Comparison of ENCODE assay signal across 20 cellular contexts in genomic region chr1:209775634-209776033, GRCh38. TPM values are rescaled to one million over a fixed set of nuclear protein-coding genes. Genes with fewer than 3 reads are reported as not detected.
DNase-seq lines count a peak whose midpoint lies in the region; ATAC-seq and TF ChIP-seq lines count a peak whose summit lies in the region.
"Had no signal": no experiment of that assay in that cellular context is flagged by ENCODE, and none has a peak within 500 bp of the region (broad histone marks: within the 10 kb centered on the region; RNA-seq: fewer than 3 reads in every experiment).

No MANE protein-coding gene starts in this region.

- H2AFZ ChIP-seq in OCI-LY3 (ENCODE audit: low read depth, low read length), result no peak overlapping the region
- H2AFZ ChIP-seq: neural progenitor cell had no signal

- peak overlapping the region; percentile 63 for H3K4me2 ChIP-seq in DOHH2 (ENCODE audit: low read length)
- peak overlapping the region; percentile 73 for H3K4me2 ChIP-seq in OCI-LY3 (ENCODE audit: low read length)
- H3K4me2 ChIP-seq: neural progenitor cell had no signal

- H3K36me3 ChIP-seq in CD4-positive, CD25-positive, alpha-beta regulatory T cell (ENCODE audit: control insufficient read depth, insufficient read depth, low read length), result peaks cover 84% of the 10 kb centered on the region
- H3K36me3 ChIP-seq in DOHH2 (ENCODE audit: control insufficient read depth, low read length) (peaks cover 19% of the 10 kb centered on the region), OCI-LY3 (replicated peaks; ENCODE audit: low read depth, low read length) (peaks cover 25% of the 10 kb centered on the region)
- H3K36me3 ChIP-seq: neural progenitor cell had no signal

- intact Hi-C loops in dendritic cell treated with granulocyte-macrophage colony-stimulating factor and Interleukin-4, amounts not matched to agents 40 ng/mL and 50 ng/mL, for 4 days (cut with micrococcal nuclease), result no loop called here
- intact Hi-C loops in dorsolateral prefrontal cortex (cut with DNase I), result no loop called here

- H3K4me3 ChIP-seq in CD4-positive, CD25-positive, alpha-beta regulatory T cell (ENCODE audit: low read depth, low read length), result no peak overlapping the region
- H3K4me3 ChIP-seq in DOHH2 (ENCODE audit: low read length) (peak overlapping the region; percentile 34; the same call in 1 of the 2 replicates), OCI-LY3 (ENCODE audit: low read length) (peak overlapping the region; percentile 38), dorsolateral prefrontal cortex (no peak overlapping the region)
- H3K4me3 ChIP-seq: neural progenitor cell, skin epidermis had no signal

- peaks cover 23 to 37% (median 33%) of the 10 kb centered on the region in 4 donors for H3K4me1 Mint-ChIP-seq in CD4-positive, CD25-positive, alpha-beta regulatory T cell
- H3K4me1 Mint-ChIP-seq in dendritic cell treated with granulocyte-macrophage colony-stimulating factor and Interleukin-4, amounts not matched to agents 40 ng/mL and 50 ng/mL, for 4 days (ENCODE audit: low read depth), result peaks cover 38% of the 10 kb centered on the region
- H3K4me1 Mint-ChIP-seq: endodermal cell, neural progenitor cell had no signal

- no peaks in the 10 kb centered on the region for H3K9me3 ChIP-seq in CD4-positive, CD25-positive, alpha-beta regulatory T cell (ENCODE audit: control insufficient read depth in 2 of 2, low read length in 2 of 2)
- H3K9me3 ChIP-seq in DOHH2 (ENCODE audit: control insufficient read depth, insufficient read depth, low read length) (peaks cover 6% of the 10 kb centered on the region; the same call in 1 of the 2 replicates), OCI-LY3 (ENCODE audit: insufficient read depth, low read length) (no peaks in the 10 kb centered on the region)

- H3F3A ChIP-seq in DOHH2 (ENCODE audit: control insufficient read depth, insufficient read depth), result 0 out of 2 replicates have a peak, but pooled peaks cover 2% of the 10 kb centered on the region

- H4K20me1 ChIP-seq in DOHH2 (ENCODE audit: control insufficient read depth, insufficient read depth, low read depth, low read length), result no peaks in the 10 kb centered on the region
- no peaks in the 10 kb centered on the region for H4K20me1 ChIP-seq in OCI-LY3 (ENCODE audit: insufficient read depth, low read length)

- DNase-seq in CD4-positive, CD25-positive, alpha-beta regulatory T cell, result no peak
- DNase-seq in SKM-1 (lab: John Stamatoyannopoulos, UW; ENCODE audit: unreplicated experiment) (no peak), dorsolateral prefrontal cortex (no peak), erythroblast (lab: John Stamatoyannopoulos, UW) (no peak)
- DNase-seq: activated gamma-delta T cell treated with Interleukin-2 at 50 U/mL for 16 hours; endodermal cell; KG1; midbrain; NCI-H1930; NCI-H510A; stimulated activated CD4-positive, alpha-beta T cell treated with anti-CD3 and anti-CD28 coated beads, Interleukin-4, amount 100 ng/mL, for 1 hour had no signal

- peak overlapping the region; percentile 10 to 76 (median 21) for H3K27ac Mint-ChIP-seq in CD4-positive, CD25-positive, alpha-beta regulatory T cell
- H3K27ac Mint-ChIP-seq in dendritic cell treated with granulocyte-macrophage colony-stimulating factor and Interleukin-4, amounts not matched to agents 40 ng/mL and 50 ng/mL, for 4 days, result peak overlapping the region; percentile 74
- H3K27ac Mint-ChIP-seq: endodermal cell, neural progenitor cell had no signal

- H3K27me3 Mint-ChIP-seq in CD4-positive, CD25-positive, alpha-beta regulatory T cell, result no peaks in the 10 kb centered on the region
- no peaks in the 10 kb centered on the region for H3K27me3 Mint-ChIP-seq in dendritic cell treated with granulocyte-macrophage colony-stimulating factor and Interleukin-4, amounts not matched to agents 40 ng/mL and 50 ng/mL, for 4 days

- no peaks in the 10 kb centered on the region for H3K79me2 ChIP-seq in DOHH2 (ENCODE audit: control insufficient read depth, low read length)
- H3K79me2 ChIP-seq in OCI-LY3 (ENCODE audit: low read length), result no peaks in the 10 kb centered on the region

- TF ChIP-seq CTCF in DOHH2 (IDR thresholded peaks at IDR 0.05; ENCODE audit: low read depth, low read length, poor library complexity, severe bottlenecking) (no peak), OCI-LY3 (IDR thresholded peaks at IDR 0.05; ENCODE audit: low read depth, low read length) (no peak), dorsolateral prefrontal cortex (IDR thresholded peaks at IDR 0.05 in 54 of 56, conservative IDR thresholded peaks at IDR 0.05 in 2 of 56; ENCODE audit: low read depth in 1 of 56, partially characterized antibody in 56 of 56) (no peak)

- H3K27ac ChIP-seq in CD4-positive, CD25-positive, alpha-beta regulatory T cell (ENCODE audit: insufficient read depth, low read length, poor library complexity, severe bottlenecking), result no peak overlapping the region
- H3K27ac ChIP-seq in DOHH2 (ENCODE audit: low read depth, low read length), result no peak overlapping the region
- H3K27ac ChIP-seq in OCI-LY3 (ENCODE audit: low read length), result peak overlapping the region; percentile 71
- peak overlapping the region in 1 of 59 donors; percentile 24 for H3K27ac ChIP-seq in dorsolateral prefrontal cortex
- H3K27ac ChIP-seq: neural progenitor cell had no signal

- H3K9me3 Mint-ChIP-seq in CD4-positive, CD25-positive, alpha-beta regulatory T cell, result no peaks in the 10 kb centered on the region
- no peaks in the 10 kb centered on the region for H3K9me3 Mint-ChIP-seq in dendritic cell treated with granulocyte-macrophage colony-stimulating factor and Interleukin-4, amounts not matched to agents 40 ng/mL and 50 ng/mL, for 4 days
- H3K9me3 Mint-ChIP-seq: endodermal cell, neural progenitor cell had no signal

- TF ChIP-seq POLR2A in erythroblast (IDR thresholded peaks at IDR 0.05; ENCODE audit: low read length), result no peak

- H3K9ac ChIP-seq in OCI-LY3 (ENCODE audit: low read length), result peak overlapping the region; percentile 22; the same call in 1 of the 2 replicates
- H3K9ac ChIP-seq: neural progenitor cell had no signal

- H3K9me2 ChIP-seq in DOHH2 (replicated peaks; ENCODE audit: control insufficient read depth, low read length), result no peaks in the 10 kb centered on the region

- peak overlapping the region in 1 of 4 donors; percentile 40 for H3K4me3 Mint-ChIP-seq in CD4-positive, CD25-positive, alpha-beta regulatory T cell
- no peak overlapping the region for H3K4me3 Mint-ChIP-seq in dendritic cell treated with granulocyte-macrophage colony-stimulating factor and Interleukin-4, amounts not matched to agents 40 ng/mL and 50 ng/mL, for 4 days
- H3K4me3 Mint-ChIP-seq: endodermal cell, neural progenitor cell had no signal

- no peak for ATAC-seq in CD4-positive, CD25-positive, alpha-beta regulatory T cell (ENCODE audit: low read depth in 2 of 2)
- no peak for ATAC-seq in HG03135 (IDR thresholded peaks at IDR 0.05; ENCODE audit: unreplicated experiment)
- ATAC-seq: left lobe of liver had no signal

- H3K36me3 Mint-ChIP-seq in CD4-positive, CD25-positive, alpha-beta regulatory T cell, result peaks cover 53% of the 10 kb centered on the region
- H3K36me3 Mint-ChIP-seq in dendritic cell treated with granulocyte-macrophage colony-stimulating factor and Interleukin-4, amounts not matched to agents 40 ng/mL and 50 ng/mL, for 4 days (ENCODE audit: low read depth), result peaks cover 63% of the 10 kb centered on the region
- H3K36me3 Mint-ChIP-seq: neural progenitor cell had no signal

- no peaks in the 10 kb centered on the region for H3K27me3 ChIP-seq in CD4-positive, CD25-positive, alpha-beta regulatory T cell (ENCODE audit: control insufficient read depth, insufficient read depth, low read length)
- no peaks in the 10 kb centered on the region for H3K27me3 ChIP-seq in DOHH2 (ENCODE audit: control insufficient read depth, low read length)
- H3K27me3 ChIP-seq in OCI-LY3 (ENCODE audit: low read depth, low read length), result no peaks in the 10 kb centered on the region
- no peaks in the 10 kb centered on the region for H3K27me3 ChIP-seq in dorsolateral prefrontal cortex

- H3K4me1 ChIP-seq in CD4-positive, CD25-positive, alpha-beta regulatory T cell (ENCODE audit: control insufficient read depth, insufficient read depth, low read length, poor library complexity, severe bottlenecking), result peaks cover 56% of the 10 kb centered on the region
- peaks cover 25% of the 10 kb centered on the region for H3K4me1 ChIP-seq in DOHH2 (ENCODE audit: control insufficient read depth, low read length)
- H3K4me1 ChIP-seq in OCI-LY3 (ENCODE audit: low read length), result peaks cover 36% of the 10 kb centered on the region
- H3K4me1 ChIP-seq: neural progenitor cell had no signal

RNA-seq across cellular contexts. Expression of gene C1orf74, which starts 8.7 kb away (rescaled TPM):
- total RNA-seq in CD4-positive, CD25-positive, alpha-beta regulatory T cell, result 0.27 TPM
- polyA plus RNA-seq in CD4-positive, CD25-positive, alpha-beta regulatory T cell, result under 1 TPM; 0.07 to 0.56 (median 0.30) TPM
- 1 to 10 TPM; 1.4 to 4.1 (median 2.8) TPM for total RNA-seq in dorsolateral prefrontal cortex

RNA-seq across cellular contexts. Expression of gene TRAF3IP3, which starts 19.8 kb away (rescaled TPM):
- total RNA-seq in CD4-positive, CD25-positive, alpha-beta regulatory T cell, result 470 TPM
- polyA plus RNA-seq in CD4-positive, CD25-positive, alpha-beta regulatory T cell, result 100 to 1,000 TPM; 450 to 594 (median 504) TPM
- total RNA-seq in dorsolateral prefrontal cortex, result 1 to 10 TPM in 114 of 120 experiments, under 1 TPM in 6; 0.23 to 8.8 (median 2.7) TPM
- total RNA-seq: endodermal cell, pulmonary artery endothelial cell had no signal

RNA-seq across cellular contexts. Expression of gene IRF6, which starts 30.3 kb away (rescaled TPM):
- 0.86 TPM for total RNA-seq in CD4-positive, CD25-positive, alpha-beta regulatory T cell
- 1 to 10 TPM in 2 of 4 donors, under 1 TPM in 2; 0.21 to 1.9 (median 0.93) TPM for polyA plus RNA-seq in CD4-positive, CD25-positive, alpha-beta regulatory T cell
- total RNA-seq in dorsolateral prefrontal cortex, result 1 to 10 TPM in 76 of 120 experiments, under 1 TPM in 44; 0.16 to 5.4 (median 1.3) TPM
- total RNA-seq: G401 had no signal

RNA-seq across cellular contexts. Expression of gene UTP25, which starts 52.1 kb away (rescaled TPM):
- 7.4 TPM for total RNA-seq in CD4-positive, CD25-positive, alpha-beta regulatory T cell
- polyA plus RNA-seq in CD4-positive, CD25-positive, alpha-beta regulatory T cell, result 1 to 10 TPM; 2.4 to 4.3 (median 3.1) TPM
- 10 to 100 TPM in 71 of 120 experiments, 1 to 10 TPM in 49; 6.2 to 14.2 (median 10.6) TPM for total RNA-seq in dorsolateral prefrontal cortex

Comparison
In these comparisons a context has a peak if more than half of its experiments do, and no peak if none do; other contexts are left out.
1. H3K4me3 ChIP-seq: peak in DOHH2 (single experiment) and OCI-LY3 (single experiment); none in CD4-positive, CD25-positive, alpha-beta regulatory T cell (single experiment) and dorsolateral prefrontal cortex (0 of 59).
2. RNA of gene TRAF3IP3, which starts 19.8 kb away (total RNA-seq): 470 TPM in CD4-positive, CD25-positive, alpha-beta regulatory T cell (single experiment); 0.23 to 8.8 TPM in dorsolateral prefrontal cortex; every median in the first group is over 10 times any median in the second.